ENCODE assay signal across 23 cellular contexts in the genomic region with DNA sequence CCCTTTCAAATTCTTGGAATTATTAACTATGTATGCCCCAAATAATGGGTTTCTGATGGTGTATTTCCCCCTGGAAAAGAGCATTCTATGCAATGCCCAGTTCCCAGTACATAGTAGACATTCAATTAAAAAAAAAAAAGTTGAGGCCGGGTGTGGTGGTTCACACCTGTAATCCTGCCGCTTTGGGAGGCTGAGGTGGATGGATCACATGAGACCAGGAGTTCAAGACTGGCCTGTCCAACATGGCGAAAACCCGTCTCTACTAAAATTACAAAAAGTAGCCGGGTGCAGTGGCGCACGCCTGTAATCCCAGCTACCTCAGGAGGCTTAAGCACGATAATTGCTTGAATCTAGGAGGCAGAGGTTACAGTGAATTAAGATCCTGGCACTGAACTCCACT.
DNase-seq lines count a peak whose midpoint lies in the region; ATAC-seq, FAIRE-seq and TF ChIP-seq lines count a peak whose summit lies in the region.
"Had no signal": no experiment of that assay in that cellular context is flagged by ENCODE, and none has a peak within 500 bp of the region (broad histone marks: within the 10 kb centered on the region; RNA-seq: fewer than 3 reads in every experiment).

No MANE protein-coding gene starts in this region.

- CTCF ChIA-PET in A549 (lab: Yijun Ruan, JAX): interaction anchor here (0.8 to 3.4 kb wide), 3 partner anchors 11 to 110 kb away, joined by 3 to 17 read pairs (median 3); no protein-coding TSS in a partner anchor
- CTCF ChIA-PET in Caco-2 (lab: Charles Lee): interaction anchor here (0.6 to 3.1 kb wide), 16 partner anchors 16 to 950 kb away, joined by 3 to 23 read pairs (median 6); partner anchors contain the start of gene ZNF217
- CTCF ChIA-PET in Panc1 (lab: Charles Lee): no interaction called here
- CTCF ChIA-PET in HepG2 (lab: Yijun Ruan, JAX; ENCODE audit: low intra/inter-chr PET ratio, low total read pairs): interaction anchor here (2.1 kb wide), 1 partner anchor 98 kb away, joined by 11 read pairs; no protein-coding TSS in a partner anchor

- TF ChIP-seq CTCF in A549 (IDR thresholded peaks at IDR 0.05) (no peak), Caco-2 (IDR thresholded peaks at IDR 0.05; ENCODE audit: insufficient read depth in 1 of 2, low read depth in 1 of 2, low read length in 1 of 2, severe bottlenecking in 1 of 2, unreplicated experiment in 1 of 2) (no peak), Panc1 (IDR thresholded peaks at IDR 0.05) (no peak), HepG2 (CRISPR knock-in tag; IDR thresholded peaks at IDR 0.05) (no peak)

- H3K4me1 Mint-ChIP-seq in Caco-2 (ENCODE audit: low read depth, unreplicated experiment): peaks cover 43% of the 10 kb centered on the region

- TF ChIP-seq EP300 in A549 (IDR thresholded peaks at IDR 0.05) (no peak), HepG2 (IDR thresholded peaks at IDR 0.05; ENCODE audit: low read depth in 2 of 2, low read length in 2 of 2) (no peak), HepG2 (CRISPR knock-in tag; IDR thresholded peaks at IDR 0.05; ENCODE audit: borderline replicate concordance) (no peak)

- H3K4me1 ChIP-seq in A549 (peaks cover 37% of the 10 kb centered on the region), Caco-2 (peaks cover 47% of the 10 kb centered on the region), Panc1 (ENCODE audit: control insufficient read depth, insufficient read depth, low read length) (peaks cover 48% of the 10 kb centered on the region), HepG2 (ENCODE audit: insufficient read depth, low read length) (peaks cover 58% of the 10 kb centered on the region)

- H3K9ac ChIP-seq in HepG2 (ENCODE audit: insufficient read depth, low read depth, low read length): peak overlapping the region; percentile 66; the same call in 1 of the 2 replicates

- intact Hi-C loops in Caco-2 (cut with micrococcal nuclease; ENCODE audit: unreplicated experiment): loop anchor here (1.0 to 10.0 kb wide), 7 partner anchors 31 to 388 kb away; no protein-coding TSS in a partner anchor
- intact Hi-C loops in Panc1 (cut with micrococcal nuclease; ENCODE audit: unreplicated experiment): no loop called here
- intact Hi-C loops in HepG2 (cut with micrococcal nuclease; ENCODE audit: unreplicated experiment): loop anchor here (1.0 to 5.0 kb wide), 3 partner anchors 54 to 110 kb away; no protein-coding TSS in a partner anchor

- no peaks in the 10 kb centered on the region for H3K9me3 Mint-ChIP-seq in Caco-2 (ENCODE audit: unreplicated experiment)
- H3K9me3 Mint-ChIP-seq: CD4-positive, alpha-beta T cell had no signal

- H3K4me3 ChIP-seq in A549 (no peak overlapping the region), Caco-2 (ENCODE audit: low read depth, low read length) (peak overlapping the region; percentile 6; the same call in 1 of the 2 replicates), Panc1 (ENCODE audit: low read depth in 2 of 2, low read length in 2 of 2) (no peak overlapping the region), HepG2 (replicated peaks in 1 of 3; ENCODE audit: insufficient read depth in 1 of 3, low read depth in 2 of 3, low read length in 3 of 3) (peak overlapping the region; percentile 45 to 70 (median 67); a peak in 5 of 6 replicates)

- H3K27me3 Mint-ChIP-seq in Caco-2 (ENCODE audit: insufficient read depth, unreplicated experiment): no peaks in the 10 kb centered on the region
- H3K27me3 Mint-ChIP-seq: CD4-positive, alpha-beta T cell had no signal

- 96% methylated on average over 8 of the region's 8 CpGs for WGBS in A549 (ENCODE audit: missing lambda C conversion rate)
- 37% methylated on average over 8 of the region's 8 CpGs for WGBS in HepG2 (ENCODE audit: low lambda C conversion rate)

- H3K79me2 ChIP-seq in HepG2 (ENCODE audit: insufficient read depth, low read length): no peaks in the 10 kb centered on the region

- peaks cover 25% of the 10 kb centered on the region for H3K36me3 Mint-ChIP-seq in Caco-2 (ENCODE audit: insufficient read depth, unreplicated experiment)

- H4K20me1 ChIP-seq in HepG2 (ENCODE audit: insufficient read depth, low read length): no peaks in the 10 kb centered on the region

- in situ Hi-C loops in Panc1 (cut with HindIII; ENCODE audit: low pct_unique_long_range_greater_than_20kb, low sequenced_read_pairs) (no loop called here), HepG2 (cut with HindIII; ENCODE audit: extremely low pct_ligation_motif_present, low pct_unique_long_range_greater_than_20kb) (no loop called here)

- no peak for DNase-seq in A549 (ENCODE audit: low read depth in 1 of 2, low spot score in 1 of 2)
- DNase-seq in Caco-2: peak; percentile 47 to 49
- DNase-seq in Panc1 (ENCODE audit: low read depth, low spot score): no peak
- DNase-seq in HepG2 (ENCODE audit: low spot score): no peak
- no peak for DNase-seq in OCI-M2 (lab: John Stamatoyannopoulos, UW; ENCODE audit: unreplicated experiment)
- DNase-seq in T-helper 2 cell: no peak
- no peak for DNase-seq in 8988T
- no peak for DNase-seq in activated CD4-positive, alpha-beta T cell treated with anti-CD3 and anti-CD28 coated beads for 1 hour
- DNase-seq: CD4-positive, alpha-beta T cell; DMS53; GDM1; KBM-7; NCI-H1092 treated with DMSO at 0.1 percent for 48 hours; NCI-H1436 treated with DMSO at 0.1 percent for 48 hours; NCI-H1930; NCI-H226; NCI-H510A treated with DMSO at 0.1 percent for 48 hours; NCI-H748 treated with DMSO at 0.1 percent for 48 hours; OCI-M1; SHP77 treated with DMSO at 0.1 percent for 48 hours; SW 1271 had no signal

- H3K4me3 Mint-ChIP-seq in Caco-2 (ENCODE audit: unreplicated experiment): peak overlapping the region; percentile 73

- ATAC-seq in A549: no peak; a peak in 1 of 6 replicates
- no peak for ATAC-seq in Panc1
- ATAC-seq in HepG2: no peak

- POLR2A ChIA-PET in A549 (lab: Yijun Ruan, JAX) (interaction anchor here (0.7 to 1.0 kb wide), 3 partner anchors 34 to 90 kb away, joined by 3 to 8 read pairs (median 4); partner anchors contain the start of gene ZNF217), Caco-2 (lab: Charles Lee) (interaction anchor here (0.5 to 1.7 kb wide), 11 partner anchors 8 to 189 kb away, joined by 3 to 22 read pairs (median 8); partner anchors contain the start of gene ZNF217), Panc1 (lab: Charles Lee) (interaction anchor here (0.6 to 0.7 kb wide), 2 partner anchors 19 to 44 kb away, joined by 3 to 13 read pairs; no protein-coding TSS in a partner anchor), HepG2 (lab: Yijun Ruan, JAX) (interaction anchor here (0.5 to 4.4 kb wide), 27 partner anchors 7 to 439 kb away, joined by 3 to 51 read pairs (median 8); partner anchors contain the start of gene ZNF217)

- no peaks in the 10 kb centered on the region for H3K36me3 ChIP-seq in Caco-2 (ENCODE audit: control insufficient read depth, insufficient read depth, low read length)
- H3K36me3 ChIP-seq in Panc1 (ENCODE audit: control insufficient read depth, insufficient read depth, low read length): no peaks in the 10 kb centered on the region
- H3K36me3 ChIP-seq in HepG2 (replicated peaks in 1 of 2; ENCODE audit: control insufficient read depth in 1 of 2, insufficient read depth in 2 of 2, low read length in 2 of 2): no peaks in the 10 kb centered on the region

- H3K9me3 ChIP-seq in A549: no peaks in the 10 kb centered on the region
- no peaks in the 10 kb centered on the region for H3K9me3 ChIP-seq in Caco-2
- no peaks in the 10 kb centered on the region for H3K9me3 ChIP-seq in Panc1 (ENCODE audit: control insufficient read depth, insufficient read depth, low read depth, low read length)
- H3K9me3 ChIP-seq in HepG2 (ENCODE audit: low read length): no peaks in the 10 kb centered on the region

- BruUV-seq in Caco-2 (replicated peaks; lab: Mats Ljungman, UMichigan) (no TSS peak), Panc1 (replicated peaks; lab: Mats Ljungman, UMichigan) (no TSS peak), HepG2 (replicated peaks; lab: Mats Ljungman, UMichigan) (no TSS peak)

- FAIRE-seq in A549 (lab: Jason Lieb, UNC) (no peak), HepG2 (lab: Jason Lieb, UNC) (no peak)
- FAIRE-seq: D721Med, GM18507 had no signal

- TF ChIP-seq RAD21 in A549 (conservative IDR thresholded peaks at IDR 0.05 in 1 of 2, IDR thresholded peaks at IDR 0.05 in 1 of 2) (no peak), HepG2 (CRISPR knock-in tag; IDR thresholded peaks at IDR 0.05) (no peak)

- H3K27me3 ChIP-seq in Caco-2 (replicated peaks; ENCODE audit: control insufficient read depth, insufficient read depth, low read length) (no peaks in the 10 kb centered on the region), Panc1 (ENCODE audit: control insufficient read depth, insufficient read depth, low read length) (no peaks in the 10 kb centered on the region), HepG2 (ENCODE audit: control insufficient read depth in 1 of 2, insufficient read depth in 2 of 2, low read length in 2 of 2) (no peaks in the 10 kb centered on the region)

- H2AFZ ChIP-seq in HepG2 (ENCODE audit: low read length): no peak overlapping the region

- H3K4me2 ChIP-seq in A549 (peak overlapping the region; percentile 82; the same call in 2 of the 3 replicates), HepG2 (ENCODE audit: low read depth, low read length) (peak overlapping the region; percentile 83)

- peak overlapping the region; percentile 88 for H3K27ac Mint-ChIP-seq in Caco-2 (ENCODE audit: unreplicated experiment)

- H3K27ac ChIP-seq in A549: peak overlapping the region in 1 of 2 experiments; percentile 89; a peak in 3 of 6 replicates
- H3K27ac ChIP-seq in Panc1 (ENCODE audit: low read length): peak overlapping the region; percentile 98
- H3K27ac ChIP-seq in HepG2 (ENCODE audit: extremely low read length, insufficient read depth, low read length): peak overlapping the region; percentile 90

- TF ChIP-seq POLR2A in A549 (IDR thresholded peaks at IDR 0.05; ENCODE audit: low read length): no peak
- no peak for TF ChIP-seq POLR2A in HepG2 (IDR thresholded peaks at IDR 0.05; ENCODE audit: insufficient read depth in 1 of 2, low read depth in 2 of 2, low read length in 2 of 2)

TF ChIP-seq in A549, 52 proteins besides CTCF, POLR2A, EP300 and RAD21 (continues in another document):
- TF ChIP-seq, protein P1, sequence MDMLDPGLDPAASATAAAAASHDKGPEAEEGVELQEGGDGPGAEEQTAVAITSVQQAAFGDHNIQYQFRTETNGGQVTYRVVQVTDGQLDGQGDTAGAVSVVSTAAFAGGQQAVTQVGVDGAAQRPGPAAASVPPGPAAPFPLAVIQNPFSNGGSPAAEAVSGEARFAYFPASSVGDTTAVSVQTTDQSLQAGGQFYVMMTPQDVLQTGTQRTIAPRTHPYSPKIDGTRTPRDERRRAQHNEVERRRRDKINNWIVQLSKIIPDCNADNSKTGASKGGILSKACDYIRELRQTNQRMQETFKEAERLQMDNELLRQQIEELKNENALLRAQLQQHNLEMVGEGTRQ (IDR thresholded peaks at IDR 0.05): no peak
- TF ChIP-seq HOXB5 (CRISPR knock-in tag; IDR thresholded peaks at IDR 0.05): no peak

TF ChIP-seq in HepG2, 621 proteins besides CTCF, POLR2A, EP300 and RAD21 (continues in another document):
- TF ChIP-seq ZSCAN30 (CRISPR knock-in tag; IDR thresholded peaks at IDR 0.05) (0 out of 2 replicates have a peak, but pooled peaks have one; percentile 1), KDM1A (CRISPR knock-in tag; IDR thresholded peaks at IDR 0.05) (peak; percentile 76), ZNF367 (CRISPR knock-in tag; IDR thresholded peaks at IDR 0.05; ENCODE audit: borderline replicate concordance) (no peak)

Comparison
In these comparisons a context has a peak if more than half of its experiments do, and no peak if none do; other contexts are left out.
1. DNase-seq: peak in Caco-2 (2 of 2); none in A549 (0 of 2), Panc1 (single experiment), HepG2 (single experiment), OCI-M2 (single experiment), T-helper 2 cell (0 of 5), 8988T (single experiment) and activated CD4-positive, alpha-beta T cell treated with anti-CD3 and anti-CD28 coated beads for 1 hour (single experiment).
2. H3K4me3 ChIP-seq: peak in Caco-2 (single experiment) and HepG2 (3 of 3); none in A549 (single experiment) and Panc1 (0 of 2).
3. Of the 38 proteins assayed by ChIP-seq in both HepG2 and A549: peak only in HepG2: KDM1A; only in A549: none; in both: none; in neither: 36; mixed calls (peak in some experiments, not most) for 1.